2 cellular contexts compared by ENCODE assay signal in genomic region chr12:74321381-74321780, GRCh38.
TF ChIP-seq lines count a peak whose summit lies in the region.

No MANE protein-coding gene starts in this region.

TF ChIP-seq in IMR-90, 13 proteins besides CTCF, POLR2A, EP300 and RAD21:
- TF ChIP-seq NFE2L2 (IDR thresholded peaks at IDR 0.05; ENCODE audit: low read depth, low read length) (no peak), ELK1 (IDR thresholded peaks at IDR 0.05; ENCODE audit: borderline replicate concordance, low read depth, low read length) (no peak), RCOR1 (IDR thresholded peaks at IDR 0.05; ENCODE audit: insufficient replicate concordance, low read length) (no peak), FOS (IDR thresholded peaks at IDR 0.05; ENCODE audit: low read depth, low read length) (no peak), MAZ (IDR thresholded peaks at IDR 0.05; ENCODE audit: borderline replicate concordance, low read depth, low read length) (no peak), MAFK (IDR thresholded peaks at IDR 0.05; ENCODE audit: low read depth, low read length) (no peak)

TF ChIP-seq in GM12878, 131 proteins besides CTCF, POLR2A, EP300 and RAD21:
- TF ChIP-seq USF1 (IDR thresholded peaks at IDR 0.05; ENCODE audit: borderline replicate concordance, extremely low read length, insufficient read depth, low read depth, low read length): peak; percentile 15
- peak; percentile 39 for TF ChIP-seq PKNOX1 (IDR thresholded peaks at IDR 0.05)
- TF ChIP-seq SMC3 (IDR thresholded peaks at IDR 0.05; ENCODE audit: borderline replicate concordance, low read length): no peak
- no peak for TF ChIP-seq PBX3 (IDR thresholded peaks at IDR 0.05; ENCODE audit: insufficient replicate concordance, low read depth, low read length)
- TF ChIP-seq POLR2AphosphoS2 (IDR thresholded peaks at IDR 0.05; ENCODE audit: low read depth, low read length): no peak
TF ChIP-seq in GM12878: peak in this region for 2.
